ENCODE assay signal across 10 cellular contexts in the genomic region with DNA sequence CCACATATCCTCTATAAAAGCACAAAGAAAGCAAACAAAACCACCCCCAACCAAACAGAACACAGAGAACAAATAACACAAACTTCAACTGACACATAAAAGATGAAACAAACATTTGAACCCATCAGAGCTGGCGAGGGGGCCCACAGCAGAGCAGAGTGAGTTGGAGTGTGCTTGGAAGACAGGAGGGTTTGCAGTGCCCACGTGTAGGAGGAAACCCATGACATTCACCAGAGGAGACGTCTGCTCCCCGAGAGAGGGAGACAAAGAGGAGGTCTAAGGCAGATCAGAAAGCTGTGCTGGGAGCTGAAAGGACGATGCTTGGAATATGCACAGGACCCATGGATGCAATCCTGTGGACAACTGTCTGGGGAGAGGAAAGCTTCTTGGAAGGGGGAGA. TPM values are rescaled to one million over a fixed set of nuclear protein-coding genes. Genes with fewer than 3 reads are reported as not detected.
DNase-seq lines count a peak whose midpoint lies in the region; ATAC-seq and TF ChIP-seq lines count a peak whose summit lies in the region.
"Had no signal": no experiment of that assay in that cellular context is flagged by ENCODE, and none has a peak within 500 bp of the region (broad histone marks: within the 10 kb centered on the region; RNA-seq: fewer than 3 reads in every experiment).

No MANE protein-coding gene starts in this region.

- no peaks in the 10 kb centered on the region for H3K9me3 Mint-ChIP-seq in osteocyte (ENCODE audit: unreplicated experiment)
- H3K9me3 Mint-ChIP-seq: activated T-cell treated with anti-CD3 and anti-CD28 coated beads, Interleukin-2, amount 50 U/mL, for 72 hours; CD4-positive, CD25-positive, alpha-beta regulatory T cell had no signal

- no peak overlapping the region for H4K91ac ChIP-seq in trophoblast cell (ENCODE audit: low read depth, low read length)

- H3K79me2 ChIP-seq in trophoblast cell (ENCODE audit: control insufficient read depth, insufficient read depth, low read length, poor library complexity), result no peaks in the 10 kb centered on the region

- H3K4me2 ChIP-seq in trophoblast cell (ENCODE audit: low read length), result no peak overlapping the region

- no peaks in the 10 kb centered on the region for H3K27me3 ChIP-seq in trophoblast cell (ENCODE audit: insufficient read depth, low read length)

- no peak overlapping the region for H4K8ac ChIP-seq in trophoblast cell (ENCODE audit: low read depth, low read length)

- H3K27me3 Mint-ChIP-seq in osteocyte (ENCODE audit: unreplicated experiment), result peaks cover 25% of the 10 kb centered on the region

- H3K14ac ChIP-seq in trophoblast cell (ENCODE audit: low read length), result no peak overlapping the region

- H3K4me1 ChIP-seq in trophoblast cell (ENCODE audit: control insufficient read depth in 1 of 2, insufficient read depth in 2 of 2, low read length in 2 of 2), result no peaks in the 10 kb centered on the region

- TF ChIP-seq CTCF in WI38 (IDR thresholded peaks at IDR 0.05; ENCODE audit: low read depth, low read length), result peak; percentile 68
- TF ChIP-seq CTCF in osteocyte (IDR thresholded peaks at IDR 0.05), result peak; percentile 27

- H3K36me3 Mint-ChIP-seq in osteocyte (ENCODE audit: unreplicated experiment), result no peaks in the 10 kb centered on the region
- H3K36me3 Mint-ChIP-seq: CD4-positive, CD25-positive, alpha-beta regulatory T cell had no signal

- no peak overlapping the region for H2AFZ ChIP-seq in trophoblast cell (ENCODE audit: insufficient read depth, low read length, poor library complexity)

- H3K4me1 Mint-ChIP-seq in osteocyte (ENCODE audit: unreplicated experiment), result peaks cover 4% of the 10 kb centered on the region

- no peak overlapping the region for H3K27ac Mint-ChIP-seq in osteocyte (ENCODE audit: unreplicated experiment)
- H3K27ac Mint-ChIP-seq: activated T-cell treated with anti-CD3 and anti-CD28 coated beads, Interleukin-2, amount 50 U/mL, for 72 hours; CD4-positive, CD25-positive, alpha-beta regulatory T cell had no signal

- H3K4me3 ChIP-seq in WI38 (ENCODE audit: low read depth, low read length) (no peak overlapping the region), trophoblast cell (ENCODE audit: low read depth, low read length) (no peak overlapping the region)

- no peaks in the 10 kb centered on the region for H3K79me1 ChIP-seq in trophoblast cell (ENCODE audit: low read length)

- no peaks in the 10 kb centered on the region for H3K36me3 ChIP-seq in trophoblast cell (ENCODE audit: control insufficient read depth in 1 of 2, insufficient read depth in 2 of 2, low read length in 2 of 2)

- no peak overlapping the region for H3K27ac ChIP-seq in trophoblast cell (ENCODE audit: low read depth, low read length)

- no peak overlapping the region for H4K12ac ChIP-seq in trophoblast cell (ENCODE audit: low read depth, low read length)

- peak; percentile 6 for DNase-seq in NCI-H1694 treated with DMSO at 0.1 percent for 48 hours (lab: John Stamatoyannopoulos, UW)
- no peak for DNase-seq in NCI-H1694 (lab: John Stamatoyannopoulos, UW)
- no peak for DNase-seq in osteocyte (ENCODE audit: extremely low spot score, unreplicated experiment)
- no peak for DNase-seq in trophoblast cell
- no peak for DNase-seq in stimulated activated CD4-positive, alpha-beta T cell treated with anti-CD3 and anti-CD28 coated beads, Interleukin-12 subunit alpha, Interleukin-12 subunit beta, amount 100 ng/mL, for 4 hours
- DNase-seq: activated T-cell treated with anti-CD3 and anti-CD28 coated beads, Interleukin-2, amount 50 U/mL, for 72 hours had no signal

- no peak overlapping the region for H3K23ac ChIP-seq in trophoblast cell (ENCODE audit: low read length)

- WGBS in trophoblast cell (ENCODE audit: extremely low coverage, insufficient coverage, insufficient read length), result no CpG with 5 or more reads among the region's 5 CpGs

- no peak overlapping the region for H2BK12ac ChIP-seq in trophoblast cell (ENCODE audit: low read length)

- no peak overlapping the region for H2BK5ac ChIP-seq in trophoblast cell (ENCODE audit: low read depth, low read length, poor library complexity)

- ATAC-seq in HG03432 (IDR thresholded peaks at IDR 0.05; ENCODE audit: unreplicated experiment), result peak; percentile 67
- ATAC-seq in GM18909 (IDR thresholded peaks at IDR 0.05; ENCODE audit: poor library complexity, unreplicated experiment), result no peak
- ATAC-seq: activated T-cell treated with anti-CD3 and anti-CD28 coated beads, Interleukin-2, amount 50 U/mL, for 72 hours had no signal

- H3K4ac ChIP-seq in trophoblast cell (ENCODE audit: low read depth, low read length), result no peak overlapping the region

- no peak overlapping the region for H3K9ac ChIP-seq in trophoblast cell (ENCODE audit: low read length)

- no peak overlapping the region for H3K18ac ChIP-seq in trophoblast cell (ENCODE audit: low read length)

- H2BK120ac ChIP-seq in trophoblast cell (ENCODE audit: insufficient read depth, low read length, poor library complexity), result no peak overlapping the region

- H2AK5ac ChIP-seq in trophoblast cell (ENCODE audit: low read length), result no peak overlapping the region

- no peaks in the 10 kb centered on the region for H3K9me3 ChIP-seq in trophoblast cell (ENCODE audit: insufficient read depth, low read depth, low read length)

- H3K4me3 Mint-ChIP-seq in osteocyte (ENCODE audit: unreplicated experiment), result no peak overlapping the region
- H3K4me3 Mint-ChIP-seq: activated T-cell treated with anti-CD3 and anti-CD28 coated beads, Interleukin-2, amount 50 U/mL, for 72 hours; CD4-positive, CD25-positive, alpha-beta regulatory T cell had no signal

RNA-seq across cellular contexts. Expression of a gene that starts 27.0 kb away (rescaled TPM):
- 44.0 and 51.9 TPM in 2 replicates for total RNA-seq in osteocyte
- 70.1 and 72.5 TPM in 2 replicates for polyA plus RNA-seq in trophoblast cell (2013)

RNA-seq across cellular contexts. Expression of a gene that starts 28.6 kb away (rescaled TPM):
- total RNA-seq in osteocyte, result 31.7 and 35.1 TPM in 2 replicates
- 83.0 and 83.7 TPM in 2 replicates for polyA plus RNA-seq in trophoblast cell (2013)
